In genomic region chr14:20631023-20631820, GRCh38 we compare ENCODE assay signal across 8 cellular contexts.
DNase-seq lines count a peak whose midpoint lies in the region; TF ChIP-seq lines count a peak whose summit lies in the region.

No MANE protein-coding gene starts in this region.

- peak overlapping the region; percentile 91 for H3K4me3 Mint-ChIP-seq in nephron progenitor cell

- no peaks in the 10 kb centered on the region for H3K36me3 Mint-ChIP-seq in nephron progenitor cell (ENCODE audit: low read depth)

- H3K4me1 Mint-ChIP-seq in nephron progenitor cell = peaks cover 46% of the 10 kb centered on the region

- H3K9me3 Mint-ChIP-seq in nephron progenitor cell = peaks cover 30% of the 10 kb centered on the region

- DNase-seq in DMS53 (lab: John Stamatoyannopoulos, UW) (peak; percentile 27), DMS53 treated with DMSO at 0.1 percent for 48 hours (lab: John Stamatoyannopoulos, UW; ENCODE audit: unreplicated experiment) (no peak), NCI-H69 (lab: John Stamatoyannopoulos, UW) (peak; percentile 68), activated T-cell treated with anti-CD3 and anti-CD28 coated beads for 24 hours (ENCODE audit: low read depth) (peak; percentile 54), fibroblast of gingiva (ENCODE audit: low read depth) (peak; percentile 65), nephron progenitor cell (peak; percentile 75), HPDE6-E6E7 (ENCODE audit: extremely low spot score) (no peak), NCI-H345 (lab: John Stamatoyannopoulos, UW) (no peak)

- TF ChIP-seq CTCF in nephron progenitor cell (IDR thresholded peaks at IDR 0.05) = no peak

- H3K27me3 Mint-ChIP-seq in nephron progenitor cell (ENCODE audit: low read depth, poor library complexity) = peaks cover 94% of the 10 kb centered on the region

- H3K27ac Mint-ChIP-seq in nephron progenitor cell = no peak overlapping the region

Comparison
In these comparisons a context has a peak if more than half of its experiments do, and no peak if none do; other contexts are left out.
1. DNase-seq: peak in DMS53 (single experiment), NCI-H69 (single experiment), activated T-cell treated with anti-CD3 and anti-CD28 coated beads for 24 hours (single experiment), fibroblast of gingiva (single experiment) and nephron progenitor cell (single experiment); none in DMS53 treated with DMSO at 0.1 percent for 48 hours (single experiment), HPDE6-E6E7 (single experiment) and NCI-H345 (single experiment).